Comparison of ENCODE assay signal across 8 cellular contexts in genomic region chr17:81036128-81036891, GRCh38. TPM values are rescaled to one million over a fixed set of nuclear protein-coding genes. Genes with fewer than 3 reads are reported as not detected.
DNase-seq lines count a peak whose midpoint lies in the region; ATAC-seq and TF ChIP-seq lines count a peak whose summit lies in the region.

No MANE protein-coding gene starts in this region.

- DNase-seq in T-helper 17 cell (no peak), foreskin fibroblast (no peak), NCI-H345 treated with DMSO at 0.1 percent for 48 hours (lab: John Stamatoyannopoulos, UW; ENCODE audit: unreplicated experiment) (no peak), NCI-H2196 (lab: John Stamatoyannopoulos, UW; ENCODE audit: unreplicated experiment) (no peak)

- H3K36me3 ChIP-seq in ES-I3 (ENCODE audit: insufficient read depth, low read length) (no peaks in the 10 kb centered on the region), rectal smooth muscle tissue (ENCODE audit: control insufficient read depth, insufficient read depth, low read length) (no peaks in the 10 kb centered on the region)

- no peak for TF ChIP-seq CTCF in foreskin fibroblast (IDR thresholded peaks at IDR 0.05; ENCODE audit: low read depth, low read length)

- peak overlapping the region; percentile 9 for H3K27ac Mint-ChIP-seq in T-helper 17 cell

- peak overlapping the region; percentile 80 for H3K27ac ChIP-seq in rectal smooth muscle tissue (ENCODE audit: low read depth, low read length)

- H3K9me3 ChIP-seq in ES-I3 (ENCODE audit: control insufficient read depth, insufficient read depth, low read length) (no peaks in the 10 kb centered on the region), T-helper 17 cell (ENCODE audit: control insufficient read depth, low read length, poor library complexity, severe bottlenecking) (no peaks in the 10 kb centered on the region)

- H3K4me1 ChIP-seq in ES-I3 (ENCODE audit: insufficient read depth, low read length) (peaks cover 18% of the 10 kb centered on the region; the same call in 1 of the 2 replicates), rectal smooth muscle tissue (ENCODE audit: control insufficient read depth, insufficient read depth, low read length) (peaks cover 51% of the 10 kb centered on the region)

- H3K27me3 Mint-ChIP-seq in T-helper 17 cell: peaks cover 17% of the 10 kb centered on the region

- H3K27me3 ChIP-seq in rectal smooth muscle tissue (ENCODE audit: control insufficient read depth, insufficient read depth, low read length): no peaks in the 10 kb centered on the region

- H3K4me1 Mint-ChIP-seq in T-helper 17 cell: peaks cover 12% of the 10 kb centered on the region

- H3K9ac ChIP-seq in ES-I3 (ENCODE audit: low read depth, low read length) (peak overlapping the region; percentile 77; the same call in 1 of the 2 replicates), rectal smooth muscle tissue (ENCODE audit: low read length) (no peak overlapping the region)

- no peaks in the 10 kb centered on the region for H3K36me3 Mint-ChIP-seq in T-helper 17 cell (ENCODE audit: low read depth)

- H3K4me3 ChIP-seq in foreskin fibroblast (ENCODE audit: low read depth in 1 of 2, low read length in 2 of 2) (peak overlapping the region; percentile 55 to 68), rectal smooth muscle tissue (ENCODE audit: low read length) (peak overlapping the region; percentile 55)

- ATAC-seq in T-helper 17 cell (no peak), GM19395 (IDR thresholded peaks at IDR 0.05; ENCODE audit: unreplicated experiment) (no peak), GM19351 (IDR thresholded peaks at IDR 0.05; ENCODE audit: unreplicated experiment) (no peak)

- H3K4me3 Mint-ChIP-seq in T-helper 17 cell: peak overlapping the region; percentile 82

RNA-seq across cellular contexts. Expression of gene BAIAP2, which starts 1.4 kb away (rescaled TPM):
- total RNA-seq in T-helper 17 cell: 10 to 100 TPM; 11.0 to 13.9 TPM

RNA-seq across cellular contexts. Expression of gene CHMP6, which starts 44.7 kb away (rescaled TPM):
- 10 to 100 TPM; 21.0 to 25.6 TPM for total RNA-seq in T-helper 17 cell
